Comparison of ENCODE assay signal across 8 cellular contexts in the genomic region with DNA sequence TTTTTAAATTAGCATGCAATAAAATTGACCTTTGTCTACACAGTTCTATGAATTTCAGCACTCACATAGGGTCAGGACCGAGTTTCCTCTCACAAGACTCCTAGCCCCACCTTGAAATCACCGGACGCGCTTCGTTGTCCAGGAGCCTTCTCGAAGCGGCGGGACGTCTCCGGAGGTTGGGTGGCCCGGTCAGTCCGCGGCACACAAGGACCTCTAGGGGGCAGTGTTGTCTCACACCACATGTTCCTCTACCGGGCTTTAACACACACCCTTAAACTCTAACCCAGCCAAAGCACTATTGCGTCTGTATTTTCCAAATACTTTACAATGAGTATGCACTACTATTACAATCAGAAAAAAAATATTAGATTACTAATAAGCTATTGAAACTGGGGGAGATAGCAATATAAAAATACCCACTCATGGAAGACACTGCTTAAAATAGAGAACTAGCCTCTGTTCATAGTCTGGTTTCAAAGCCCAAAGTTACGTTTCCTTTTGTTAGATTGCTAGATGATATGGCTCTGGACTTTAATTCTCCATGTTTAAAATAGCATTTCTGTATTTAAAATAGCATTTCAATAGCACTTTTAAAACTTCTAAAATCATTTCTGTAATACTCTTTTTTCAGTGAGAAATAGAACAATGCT. TPM values are rescaled to one million over a fixed set of nuclear protein-coding genes. Genes with fewer than 3 reads are reported as not detected.
A peak's percentile ranks its signal among the peaks of the same experiment; 100 is the strongest.
DNase-seq lines count a peak whose midpoint lies in the region; ATAC-seq and TF ChIP-seq lines count a peak whose summit lies in the region.
"Not testable (repeated sequence)": the region's sequence is repeated elsewhere in the genome, so short reads cannot be mapped to it uniquely, and the experiment has no call there.

No MANE protein-coding gene starts in this region.

- not testable (repeated sequence) for H3K4me2 ChIP-seq in SK-N-SH

- peak; percentile 94 for ATAC-seq in GM19438 (IDR thresholded peaks at IDR 0.05; ENCODE audit: low read depth, unreplicated experiment)
- peak; percentile 98 for ATAC-seq in HG02885 (IDR thresholded peaks at IDR 0.05; ENCODE audit: poor library complexity, unreplicated experiment)
- peak; percentile 94 for ATAC-seq in naive thymus-derived CD4-positive, alpha-beta T cell

- not testable (repeated sequence) for H3K79me2 ChIP-seq in SK-N-SH (ENCODE audit: insufficient read depth)

- H2AFZ ChIP-seq in SK-N-SH (ENCODE audit: low read depth) = not testable (repeated sequence)

- not testable (repeated sequence) for H3K27me3 Mint-ChIP-seq in endodermal cell (ENCODE audit: insufficient read depth); naive thymus-derived CD4-positive, alpha-beta T cell

- TF ChIP-seq CTCF in BE2C (IDR thresholded peaks at IDR 0.05; ENCODE audit: low read depth, low read length) = not testable (repeated sequence)
- TF ChIP-seq CTCF in SK-N-SH (IDR thresholded peaks at IDR 0.05) (peak; percentile 14; the same call in 1 of the 2 replicates), endodermal cell (conservative IDR thresholded peaks at IDR 0.05) (peak; percentile 54)

- not testable (repeated sequence) for H3K36me3 Mint-ChIP-seq in endodermal cell (ENCODE audit: low read depth); naive thymus-derived CD4-positive, alpha-beta T cell

- POLR2A ChIA-PET in SK-N-SH (lab: Yijun Ruan, JAX); naive thymus-derived CD4-positive, alpha-beta T cell (lab: Charles Lee): not testable (repeated sequence)

- intact Hi-C loops in naive thymus-derived CD4-positive, alpha-beta T cell (cut with micrococcal nuclease) = not testable (repeated sequence)

- CTCF ChIA-PET in SK-N-SH (lab: Yijun Ruan, JAX); naive thymus-derived CD4-positive, alpha-beta T cell (lab: Charles Lee): not testable (repeated sequence)

- not testable (repeated sequence) for H3K9ac ChIP-seq in SK-N-SH; endodermal cell (ENCODE audit: extremely low read depth, low read length, poor library complexity, severe bottlenecking)

- H3K4me3 ChIP-seq in BE2C (ENCODE audit: low read depth, low read length); SK-N-SH (ENCODE audit: low read depth in 2 of 2, low read length in 1 of 2); endodermal cell (ENCODE audit: low read length); naive thymus-derived CD4-positive, alpha-beta T cell (ENCODE audit: low read length): not testable (repeated sequence)

- H4K20me1 ChIP-seq in SK-N-SH (ENCODE audit: insufficient read depth) = not testable (repeated sequence)

- H3K4me1 Mint-ChIP-seq in endodermal cell; naive thymus-derived CD4-positive, alpha-beta T cell: not testable (repeated sequence)

- not testable (repeated sequence) for H3K4me3 Mint-ChIP-seq in endodermal cell; naive thymus-derived CD4-positive, alpha-beta T cell

- TF ChIP-seq RAD21 in SK-N-SH (IDR thresholded peaks at IDR 0.05; ENCODE audit: low read length) = not testable (repeated sequence)

- not testable (repeated sequence) for H3K9me3 Mint-ChIP-seq in endodermal cell; naive thymus-derived CD4-positive, alpha-beta T cell

- not testable (repeated sequence) for TF ChIP-seq EP300 in SK-N-SH (IDR thresholded peaks at IDR 0.05; ENCODE audit: borderline replicate concordance in 1 of 2, low read depth in 1 of 2, low read length in 1 of 2)

- 74% methylated on average over 13 of the region's 16 CpGs for WGBS in SK-N-SH (ENCODE audit: low lambda C conversion rate)
- 35% methylated on average over 9 of the region's 16 CpGs; no CpG with 5 or more reads in 1 of the 2 experiments for WGBS in endodermal cell (ENCODE audit: insufficient coverage in 1 of 2, insufficient read length in 1 of 2), 2 experiments

- not testable (repeated sequence) for H3K36me3 ChIP-seq in BE2C; SK-N-SH (replicated peaks in 1 of 2; ENCODE audit: control insufficient read depth in 1 of 2, insufficient read depth in 2 of 2, low read length in 1 of 2); endodermal cell (ENCODE audit: control insufficient read depth, insufficient read depth, low read length); naive thymus-derived CD4-positive, alpha-beta T cell (ENCODE audit: control insufficient read depth in 2 of 3, insufficient read depth in 3 of 3, low read length in 3 of 3)

- not testable (repeated sequence) for H3K27ac Mint-ChIP-seq in endodermal cell; naive thymus-derived CD4-positive, alpha-beta T cell

- not testable (repeated sequence) for H3K9me3 ChIP-seq in BE2C; SK-N-SH; endodermal cell (ENCODE audit: control insufficient read depth, low read length); naive thymus-derived CD4-positive, alpha-beta T cell (ENCODE audit: control insufficient read depth in 2 of 3, low read length in 3 of 3)

- DNase-seq in BE2C = peak; percentile 27
- not testable (repeated sequence) for DNase-seq in SK-N-SH, endodermal cell
- DNase-seq in activated T-cell treated with anti-CD3 and anti-CD28 coated beads, Interleukin-2, amount 50 U/mL, for 1 hour = peak; percentile 52
- peak in 6 of 9 donors; percentile 0 to 52 (median 18) for DNase-seq in naive thymus-derived CD4-positive, alpha-beta T cell
- peak; percentile 0 to 29 (median 5) for DNase-seq in stimulated activated CD4-positive, alpha-beta T cell treated with anti-CD3 and anti-CD28 coated beads, TNF-alpha, amount 100 ng/mL, for 48 hours (ENCODE audit: low read depth in 3 of 3)

- H3F3A ChIP-seq in SK-N-SH (replicated peaks; ENCODE audit: insufficient read depth) = not testable (repeated sequence)

- H3K9me2 ChIP-seq in SK-N-SH = not testable (repeated sequence)

- H3K4me1 ChIP-seq in BE2C; SK-N-SH (ENCODE audit: control insufficient read depth in 1 of 2, insufficient read depth in 2 of 2, low read depth in 1 of 2, low read length in 1 of 2); endodermal cell (ENCODE audit: control insufficient read depth, insufficient read depth, low read length); naive thymus-derived CD4-positive, alpha-beta T cell (ENCODE audit: control insufficient read depth in 2 of 2, insufficient read depth in 2 of 2, low read length in 2 of 2): not testable (repeated sequence)

- H3K27ac ChIP-seq in SK-N-SH (ENCODE audit: low read depth in 2 of 2, low read length in 1 of 2); endodermal cell (ENCODE audit: low read depth, low read length); naive thymus-derived CD4-positive, alpha-beta T cell (ENCODE audit: low read depth, low read length): not testable (repeated sequence)

- H3K27me3 ChIP-seq in BE2C; SK-N-SH (ENCODE audit: insufficient read depth); endodermal cell (ENCODE audit: control insufficient read depth, insufficient read depth, low read length, poor library complexity, severe bottlenecking); naive thymus-derived CD4-positive, alpha-beta T cell (ENCODE audit: control insufficient read depth in 2 of 2, insufficient read depth in 2 of 2, low read length in 2 of 2): not testable (repeated sequence)

RNA-seq across cellular contexts. Expression of a gene that starts 56.0 kb away (rescaled TPM):
- 1.0 TPM for polyA plus RNA-seq in BE2C (2012; ENCODE audit: insufficient read depth, insufficient read length, low read depth)
- polyA plus RNA-seq in SK-N-SH (2012; rRNA removed) = 1.5 and 1.7 TPM in 2 replicates
- polyA plus RNA-seq in SK-N-SH (2012; cell fraction: cytosol; rRNA removed) = 0.75 and 1.1 TPM in 2 replicates
- 2.5 and 2.6 TPM in 2 replicates for polyA plus RNA-seq in SK-N-SH (2012; cell fraction: nucleus; rRNA removed)
- 1 to 10 TPM; 3.4 TPM for total RNA-seq in endodermal cell
- 4.0 TPM for polyA plus RNA-seq in endodermal cell (2013, experiment 1 of 2)
- polyA plus RNA-seq in endodermal cell (2013, experiment 2 of 2) = 4.1 TPM
- total RNA-seq in naive thymus-derived CD4-positive, alpha-beta T cell = 1 to 10 TPM; 3.6 to 6.4 (median 4.0) TPM
- polyA plus RNA-seq in naive thymus-derived CD4-positive, alpha-beta T cell = under 1 TPM; 0.14 to 0.18 TPM
